Comparison of ENCODE assay signal across 8 cellular contexts in the genomic region with DNA sequence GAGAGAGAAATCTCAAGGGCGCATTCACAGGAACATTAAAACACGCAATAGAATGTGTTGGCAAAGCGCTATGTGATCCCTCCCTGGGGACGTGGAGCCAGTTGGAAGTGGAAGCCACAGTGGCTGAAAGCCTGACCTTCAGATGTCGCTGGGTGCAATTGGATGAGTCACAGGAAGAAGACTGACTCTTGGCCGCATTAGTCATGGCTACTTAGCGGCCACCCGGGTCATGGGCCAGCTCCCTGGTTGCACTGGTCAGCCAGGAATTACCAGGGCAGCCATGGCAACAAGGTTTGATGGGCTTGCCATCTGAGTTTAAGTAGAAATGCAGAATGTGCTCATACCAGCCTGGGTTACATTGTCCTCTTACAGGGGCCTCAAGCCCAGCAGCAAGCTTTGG.
DNase-seq lines count a peak whose midpoint lies in the region; ATAC-seq and TF ChIP-seq lines count a peak whose summit lies in the region.
"Not testable (repeated sequence)": the region's sequence is repeated elsewhere in the genome, so short reads cannot be mapped to it uniquely, and the experiment has no call there.

No MANE protein-coding gene starts in this region.

- in situ Hi-C loops in GM23248 (cut with MboI) = not testable (repeated sequence)

- H3K9ac ChIP-seq in GM23248 = peak overlapping the region; percentile 97
- not testable (repeated sequence) for H3K9ac ChIP-seq in smooth muscle cell (ENCODE audit: low read depth)

- H3K27me3 Mint-ChIP-seq in activated CD8-positive, alpha-beta T cell treated with anti-CD3 and anti-CD28 coated beads for 36 hours = not testable (repeated sequence)

- ATAC-seq in activated CD8-positive, alpha-beta T cell treated with anti-CD3 and anti-CD28 coated beads for 36 hours; Right ventricle myocardium inferior: not testable (repeated sequence)

- H3K36me3 Mint-ChIP-seq in activated CD8-positive, alpha-beta T cell treated with anti-CD3 and anti-CD28 coated beads for 36 hours (ENCODE audit: low read depth) = peaks cover 17% of the 10 kb centered on the region

- POLR2A ChIA-PET in activated CD8-positive, alpha-beta T cell treated with anti-CD3 and anti-CD28 coated beads for 36 hours (lab: Charles Lee) = not testable (repeated sequence)

- peaks cover 26% of the 10 kb centered on the region for H3K4me1 Mint-ChIP-seq in activated CD8-positive, alpha-beta T cell treated with anti-CD3 and anti-CD28 coated beads for 36 hours (ENCODE audit: low read depth)

- H3K27ac Mint-ChIP-seq in activated CD8-positive, alpha-beta T cell treated with anti-CD3 and anti-CD28 coated beads for 36 hours = peak overlapping the region; percentile 30

- not testable (repeated sequence) for H3K79me2 ChIP-seq in GM23248 (ENCODE audit: insufficient read depth); smooth muscle cell (ENCODE audit: low read depth)

- intact Hi-C loops in activated CD8-positive, alpha-beta T cell treated with anti-CD3 and anti-CD28 coated beads for 36 hours (cut with micrococcal nuclease); Right ventricle myocardium inferior (cut with DNase I): not testable (repeated sequence)

- not testable (repeated sequence) for H3K9me3 ChIP-seq in GM23248 (ENCODE audit: low read depth); smooth muscle cell (replicated peaks; ENCODE audit: low read depth)

- H3K4me2 ChIP-seq in GM23248 (ENCODE audit: unreplicated experiment) (peak overlapping the region; percentile 80), smooth muscle cell (peak overlapping the region; percentile 48)

- H4K20me1 ChIP-seq in GM23248 (ENCODE audit: insufficient read depth); smooth muscle cell (ENCODE audit: low read depth): not testable (repeated sequence)

- peak overlapping the region; percentile 98 for H3K4me3 Mint-ChIP-seq in activated CD8-positive, alpha-beta T cell treated with anti-CD3 and anti-CD28 coated beads for 36 hours

- peaks cover 12% of the 10 kb centered on the region for H3F3A ChIP-seq in GM23248 (ENCODE audit: insufficient read depth)
- H3F3A ChIP-seq in smooth muscle cell (ENCODE audit: low read depth) = not testable (repeated sequence)

- DNase-seq in AG08396 (ENCODE audit: low spot score) (peak; percentile 69), GM23248 (peak; percentile 96), NCI-H460 (ENCODE audit: extremely low read depth, low read depth) (peak; percentile 83), choroid plexus epithelial cell (ENCODE audit: low read depth) (peak; percentile 96), Right ventricle myocardium inferior (ENCODE audit: missing footprints) (peak; percentile 77), mucosa of gallbladder (ENCODE audit: low spot score) (peak; percentile 43), smooth muscle cell (lab: John Stamatoyannopoulos, UW; ENCODE audit: unreplicated experiment) (peak; percentile 1)
- not testable (repeated sequence) for DNase-seq in activated CD8-positive, alpha-beta T cell treated with anti-CD3 and anti-CD28 coated beads for 36 hours

- H3K27ac ChIP-seq in GM23248 (peak overlapping the region; percentile 97), smooth muscle cell (ENCODE audit: low read depth) (peak overlapping the region; percentile 96)

- CTCF ChIA-PET in activated CD8-positive, alpha-beta T cell treated with anti-CD3 and anti-CD28 coated beads for 36 hours (lab: Charles Lee) = interaction anchor here (1.5 kb wide), 1 partner anchor 10 kb away, joined by 5 read pairs; no protein-coding TSS in a partner anchor

- peaks cover 32% of the 10 kb centered on the region for H3K4me1 ChIP-seq in GM23248 (ENCODE audit: insufficient read depth)
- H3K4me1 ChIP-seq in smooth muscle cell (ENCODE audit: low read depth) = not testable (repeated sequence)

- not testable (repeated sequence) for H3K36me3 ChIP-seq in GM23248 (ENCODE audit: low read depth); smooth muscle cell (ENCODE audit: low read depth)

- not testable (repeated sequence) for TF ChIP-seq CTCF in activated CD8-positive, alpha-beta T cell treated with anti-CD3 and anti-CD28 coated beads for 36 hours (IDR thresholded peaks at IDR 0.05); choroid plexus epithelial cell (conservative IDR thresholded peaks at IDR 0.05; ENCODE audit: low read depth, low read length); smooth muscle cell (IDR thresholded peaks at IDR 0.05; ENCODE audit: borderline replicate concordance, insufficient read depth, poor library complexity, severe bottlenecking)

- H3K9me3 Mint-ChIP-seq in activated CD8-positive, alpha-beta T cell treated with anti-CD3 and anti-CD28 coated beads for 36 hours = not testable (repeated sequence)

- 0 to 1% methylated on average over 8 of the region's 8 CpGs for WGBS in GM23248 (ENCODE audit: low coverage in 1 of 2, low lambda C conversion rate in 2 of 2, missing lambda C conversion rate in 2 of 2), 2 experiments
- 10% methylated on average over 8 of the region's 8 CpGs for WGBS in smooth muscle cell (ENCODE audit: low lambda C conversion rate)

- 0 out of 2 replicates have a peak overlapping the region, but pooled peaks have one; percentile 81 for H3K4me3 ChIP-seq in GM23248
- not testable (repeated sequence) for H3K4me3 ChIP-seq in choroid plexus epithelial cell (ENCODE audit: low read depth, low read length); smooth muscle cell

- not testable (repeated sequence) for H2AFZ ChIP-seq in GM23248; smooth muscle cell (ENCODE audit: low read depth)

- not testable (repeated sequence) for H3K9me2 ChIP-seq in GM23248 (ENCODE audit: insufficient read depth)

- H3K27me3 ChIP-seq in GM23248 (replicated peaks; ENCODE audit: insufficient read depth); smooth muscle cell (ENCODE audit: low read depth): not testable (repeated sequence)
